In the genomic region with DNA sequence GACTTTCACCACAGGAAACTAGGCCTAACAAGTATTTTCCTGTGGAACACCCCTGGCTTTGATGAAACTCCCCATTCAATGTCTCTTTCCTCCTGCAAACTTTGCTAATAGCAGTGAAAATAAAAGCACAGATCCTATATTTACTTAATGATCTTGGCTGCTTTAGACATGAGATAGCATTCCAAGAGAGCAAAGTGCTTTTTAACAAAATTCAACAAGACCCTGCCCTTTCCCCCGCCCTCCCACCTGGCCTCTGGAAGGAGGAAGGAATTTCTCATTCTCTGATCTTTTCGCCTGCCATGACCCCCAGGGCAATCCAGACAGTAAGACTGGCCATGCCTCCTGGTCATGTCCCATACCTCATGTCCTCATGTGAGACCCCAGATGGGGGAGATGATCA, we compare ENCODE assay signal across 20 cellular contexts.
"Had no signal": no experiment of that assay in that cellular context is flagged by ENCODE, and none has a peak within 500 bp of the region (broad histone marks: within the 10 kb centered on the region; RNA-seq: fewer than 3 reads in every experiment).

No MANE protein-coding gene starts in this region.

- H3K36me3 ChIP-seq: SJSA1 had no signal

- ATAC-seq: K562 had no signal

- H3K4me1 ChIP-seq: SJSA1 had no signal

- H3K27ac ChIP-seq: KMS-11, SJSA1, SK-N-MC had no signal

- H3K9ac ChIP-seq: KMS-11 had no signal

- DNase-seq: Kasumi-1, MM.1S, NCI-H1092 treated with DMSO at 0.1 percent for 48 hours, NCI-H1436, NCI-H187, NCI-H2029, NCI-H2081 treated with DMSO at 0.1 percent for 48 hours, NCI-H2171, NCI-H226, NCI-H446, NCI-H510A, NCI-H524 treated with DMSO at 0.1 percent for 48 hours, NCI-H774, Right ventricle myocardium superior, RPMI8226, SIG-M5 had no signal

- H3K4me3 ChIP-seq: K562, SJSA1, SK-N-MC had no signal

- H3K9me3 ChIP-seq: SJSA1 had no signal

- H3K27me3 ChIP-seq: SJSA1 had no signal

- H3K4me2 ChIP-seq: KMS-11 had no signal
